In the genomic region with DNA sequence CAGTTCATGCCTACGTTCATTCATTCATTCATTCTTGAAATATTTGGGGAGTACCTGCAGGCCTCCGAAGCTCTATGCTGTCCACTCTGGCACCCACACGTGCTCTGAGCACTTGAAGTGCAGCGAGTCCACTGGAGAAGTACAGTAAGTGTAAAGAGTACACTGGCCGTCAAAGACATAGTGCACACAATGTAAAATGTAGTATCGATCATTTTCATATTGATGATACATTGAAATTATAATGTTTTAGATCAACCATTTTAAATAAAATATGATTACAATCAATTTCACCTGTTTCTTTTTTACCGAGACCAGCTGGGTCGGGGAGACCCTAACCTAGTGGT, we compare ENCODE assay signal across 2 cellular contexts.
A peak's percentile ranks its signal among the peaks of the same experiment; 100 is the strongest.
TF ChIP-seq lines count a peak whose summit lies in the region.

No MANE protein-coding gene starts in this region.

TF ChIP-seq in HepG2, 621 proteins besides CTCF, POLR2A, EP300 and RAD21:
- TF ChIP-seq ZNF780A (CRISPR knock-in tag; IDR thresholded peaks at IDR 0.05) (no peak), ZNF24 (IDR thresholded peaks at IDR 0.05) (peak; percentile 1; the same call in 1 of the 2 replicates), TARDBP (CRISPR knock-in tag; IDR thresholded peaks at IDR 0.05) (no peak)
- TF ChIP-seq, protein P1, sequence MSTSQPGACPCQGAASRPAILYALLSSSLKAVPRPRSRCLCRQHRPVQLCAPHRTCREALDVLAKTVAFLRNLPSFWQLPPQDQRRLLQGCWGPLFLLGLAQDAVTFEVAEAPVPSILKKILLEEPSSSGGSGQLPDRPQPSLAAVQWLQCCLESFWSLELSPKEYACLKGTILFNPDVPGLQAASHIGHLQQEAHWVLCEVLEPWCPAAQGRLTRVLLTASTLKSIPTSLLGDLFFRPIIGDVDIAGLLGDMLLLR (CRISPR knock-in tag; IDR thresholded peaks at IDR 0.05) = no peak
TF ChIP-seq in HepG2: peak in this region for 1.

TF ChIP-seq in HEK293T, 16 proteins besides CTCF, POLR2A, EP300 and RAD21:
- no peak for TF ChIP-seq NFRKB (IDR thresholded peaks at IDR 0.05)
- no peak for TF ChIP-seq L3MBTL2 (conservative IDR thresholded peaks at IDR 0.05)
- no peak for TF ChIP-seq SP1 (IDR thresholded peaks at IDR 0.05)
- no peak for TF ChIP-seq SUZ12 (IDR thresholded peaks at IDR 0.05)
- TF ChIP-seq ELF4 (IDR thresholded peaks at IDR 0.05) = no peak
- no peak for TF ChIP-seq LEF1 (IDR thresholded peaks at IDR 0.05; ENCODE audit: borderline replicate concordance)
- no peak for TF ChIP-seq TARDBP (IDR thresholded peaks at IDR 0.05)
